In genomic region chr17:42131971-42132370, GRCh38 we compare ENCODE assay signal across 1 cellular context.
TF ChIP-seq lines count a peak whose summit lies in the region.

No MANE protein-coding gene starts in this region.

TF ChIP-seq in GM23338, 12 proteins besides CTCF, POLR2A, EP300 and RAD21 (continued from another document):
- TF ChIP-seq, protein P1, sequence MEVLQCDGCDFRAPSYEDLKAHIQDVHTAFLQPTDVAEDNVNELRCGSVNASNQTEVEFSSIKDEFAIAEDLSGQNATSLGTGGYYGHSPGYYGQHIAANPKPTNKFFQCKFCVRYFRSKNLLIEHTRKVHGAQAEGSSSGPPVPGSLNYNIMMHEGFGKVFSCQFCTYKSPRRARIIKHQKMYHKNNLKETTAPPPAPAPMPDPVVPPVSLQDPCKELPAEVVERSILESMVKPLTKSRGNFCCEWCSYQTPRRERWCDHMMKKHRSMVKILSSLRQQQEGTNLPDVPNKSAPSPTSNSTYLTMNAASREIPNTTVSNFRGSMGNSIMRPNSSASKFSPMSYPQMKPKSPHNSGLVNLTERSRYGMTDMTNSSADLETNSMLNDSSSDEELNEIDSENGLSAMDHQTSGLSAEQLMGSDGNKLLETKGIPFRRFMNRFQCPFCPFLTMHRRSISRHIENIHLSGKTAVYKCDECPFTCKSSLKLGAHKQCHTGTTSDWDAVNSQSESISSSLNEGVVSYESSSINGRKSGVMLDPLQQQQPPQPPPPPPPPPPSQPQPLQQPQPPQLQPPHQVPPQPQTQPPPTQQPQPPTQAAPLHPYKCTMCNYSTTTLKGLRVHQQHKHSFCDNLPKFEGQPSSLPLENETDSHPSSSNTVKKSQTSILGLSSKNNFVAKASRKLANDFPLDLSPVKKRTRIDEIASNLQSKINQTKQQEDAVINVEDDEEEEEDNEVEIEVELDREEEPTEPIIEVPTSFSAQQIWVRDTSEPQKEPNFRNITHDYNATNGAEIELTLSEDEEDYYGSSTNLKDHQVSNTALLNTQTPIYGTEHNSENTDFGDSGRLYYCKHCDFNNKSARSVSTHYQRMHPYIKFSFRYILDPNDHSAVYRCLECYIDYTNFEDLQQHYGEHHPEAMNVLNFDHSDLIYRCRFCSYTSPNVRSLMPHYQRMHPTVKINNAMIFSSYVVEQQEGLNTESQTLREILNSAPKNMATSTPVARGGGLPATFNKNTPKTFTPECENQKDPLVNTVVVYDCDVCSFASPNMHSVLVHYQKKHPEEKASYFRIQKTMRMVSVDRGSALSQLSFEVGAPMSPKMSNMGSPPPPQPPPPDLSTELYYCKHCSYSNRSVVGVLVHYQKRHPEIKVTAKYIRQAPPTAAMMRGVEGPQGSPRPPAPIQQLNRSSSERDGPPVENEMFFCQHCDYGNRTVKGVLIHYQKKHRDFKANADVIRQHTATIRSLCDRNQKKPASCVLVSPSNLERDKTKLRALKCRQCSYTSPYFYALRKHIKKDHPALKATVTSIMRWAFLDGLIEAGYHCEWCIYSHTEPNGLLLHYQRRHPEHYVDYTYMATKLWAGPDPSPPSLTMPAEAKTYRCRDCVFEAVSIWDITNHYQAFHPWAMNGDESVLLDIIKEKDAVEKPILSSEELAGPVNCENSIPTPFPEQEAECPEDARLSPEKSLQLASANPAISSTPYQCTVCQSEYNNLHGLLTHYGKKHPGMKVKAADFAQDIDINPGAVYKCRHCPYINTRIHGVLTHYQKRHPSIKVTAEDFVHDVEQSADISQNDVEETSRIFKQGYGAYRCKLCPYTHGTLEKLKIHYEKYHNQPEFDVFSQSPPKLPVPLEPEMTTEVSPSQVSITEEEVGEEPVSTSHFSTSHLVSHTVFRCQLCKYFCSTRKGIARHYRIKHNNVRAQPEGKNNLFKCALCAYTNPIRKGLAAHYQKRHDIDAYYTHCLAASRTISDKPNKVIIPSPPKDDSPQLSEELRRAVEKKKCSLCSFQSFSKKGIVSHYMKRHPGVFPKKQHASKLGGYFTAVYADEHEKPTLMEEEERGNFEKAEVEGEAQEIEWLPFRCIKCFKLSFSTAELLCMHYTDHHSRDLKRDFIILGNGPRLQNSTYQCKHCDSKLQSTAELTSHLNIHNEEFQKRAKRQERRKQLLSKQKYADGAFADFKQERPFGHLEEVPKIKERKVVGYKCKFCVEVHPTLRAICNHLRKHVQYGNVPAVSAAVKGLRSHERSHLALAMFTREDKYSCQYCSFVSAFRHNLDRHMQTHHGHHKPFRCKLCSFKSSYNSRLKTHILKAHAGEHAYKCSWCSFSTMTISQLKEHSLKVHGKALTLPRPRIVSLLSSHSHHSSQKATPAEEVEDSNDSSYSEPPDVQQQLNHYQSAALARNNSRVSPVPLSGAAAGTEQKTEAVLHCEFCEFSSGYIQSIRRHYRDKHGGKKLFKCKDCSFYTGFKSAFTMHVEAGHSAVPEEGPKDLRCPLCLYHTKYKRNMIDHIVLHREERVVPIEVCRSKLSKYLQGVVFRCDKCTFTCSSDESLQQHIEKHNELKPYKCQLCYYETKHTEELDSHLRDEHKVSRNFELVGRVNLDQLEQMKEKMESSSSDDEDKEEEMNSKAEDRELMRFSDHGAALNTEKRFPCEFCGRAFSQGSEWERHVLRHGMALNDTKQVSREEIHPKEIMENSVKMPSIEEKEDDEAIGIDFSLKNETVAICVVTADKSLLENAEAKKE (CRISPR knock-in tag; IDR thresholded peaks at IDR 0.05) = no peak
- no peak for TF ChIP-seq POLR2AphosphoS5 (IDR thresholded peaks at IDR 0.05; ENCODE audit: low read depth)
- no peak for TF ChIP-seq ZNF331 (CRISPR knock-in tag; IDR thresholded peaks at IDR 0.05; ENCODE audit: low read depth)
- TF ChIP-seq CREB1 (CRISPR knock-in tag; IDR thresholded peaks at IDR 0.05; ENCODE audit: low read depth) = no peak
